8 cellular contexts compared by ENCODE assay signal in genomic region chr4:47490550-47490949, GRCh38. TPM values are rescaled to one million over a fixed set of nuclear protein-coding genes. Genes with fewer than 3 reads are reported as not detected.
A peak's percentile ranks its signal among the peaks of the same experiment; 100 is the strongest.
DNase-seq lines count a peak whose midpoint lies in the region; ATAC-seq and TF ChIP-seq lines count a peak whose summit lies in the region.

No MANE protein-coding gene starts in this region.

- H3K27me3 Mint-ChIP-seq in natural killer cell (ENCODE audit: low read depth in 2 of 2): no peaks in the 10 kb centered on the region

- no peak overlapping the region for H3K4me3 ChIP-seq in AG09309 (ENCODE audit: control insufficient read depth, low read depth, low read length)
- no peak overlapping the region for H3K4me3 ChIP-seq in choroid plexus epithelial cell (ENCODE audit: low read depth, low read length)

- DNase-seq in AG09309 (ENCODE audit: low read depth): no peak
- peak; percentile 11 for DNase-seq in NCI-H446 treated with DMSO at 0.1 percent for 48 hours (lab: John Stamatoyannopoulos, UW)
- peak; percentile 62 for DNase-seq in choroid plexus epithelial cell (ENCODE audit: low read depth)
- no peak for DNase-seq in natural killer cell
- DNase-seq in glomerular visceral epithelial cell (ENCODE audit: extremely low spot score): no peak
- DNase-seq in midbrain (lab: John Stamatoyannopoulos, UW): no peak

- no peaks in the 10 kb centered on the region for H3K36me3 Mint-ChIP-seq in natural killer cell

- peaks cover 29 to 37% of the 10 kb centered on the region in 2 donors for H3K4me1 Mint-ChIP-seq in natural killer cell

- H3K9me3 Mint-ChIP-seq in natural killer cell: no peaks in the 10 kb centered on the region

- TF ChIP-seq CTCF in AG09309 (IDR thresholded peaks at IDR 0.05; ENCODE audit: control insufficient read depth, insufficient read depth, low read depth, low read length, missing control alignments): peak; percentile 34
- peak; percentile 61 for TF ChIP-seq CTCF in choroid plexus epithelial cell (conservative IDR thresholded peaks at IDR 0.05; ENCODE audit: low read depth, low read length)
- TF ChIP-seq CTCF in natural killer cell (IDR thresholded peaks at IDR 0.05): peak; percentile 59

- ATAC-seq in GM18505 (IDR thresholded peaks at IDR 0.05; ENCODE audit: unreplicated experiment) (peak; percentile 72), HG02798 (IDR thresholded peaks at IDR 0.05; ENCODE audit: poor library complexity, unreplicated experiment) (peak; percentile 83), natural killer cell (peak; percentile 76 to 89 (median 88))

- TF ChIP-seq POLR2A in GM18505 (IDR thresholded peaks at IDR 0.05; ENCODE audit: borderline replicate concordance, extremely low read depth, insufficient read depth, insufficient read length): no peak

- no peak overlapping the region for H3K27ac Mint-ChIP-seq in natural killer cell

- intact Hi-C loops in natural killer cell (cut with micrococcal nuclease): loop anchor here (5.0 kb wide), 1 partner anchor 72 kb away; no protein-coding TSS in a partner anchor

- no peak overlapping the region for H3K4me3 Mint-ChIP-seq in natural killer cell

RNA-seq across cellular contexts. Expression of gene ATP10D, which starts 5.5 kb away (rescaled TPM):
- 10 to 100 TPM; 19.8 to 79.3 (median 28.0) TPM for total RNA-seq in natural killer cell

RNA-seq across cellular contexts. Expression of gene COMMD8, which starts 27.0 kb away (rescaled TPM):
- total RNA-seq in natural killer cell: 10 to 100 TPM; 12.3 to 19.6 (median 13.1) TPM

Comparison
In these comparisons a context has a peak if more than half of its experiments do, and no peak if none do; other contexts are left out.
1. DNase-seq: peak in NCI-H446 treated with DMSO at 0.1 percent for 48 hours (single experiment) and choroid plexus epithelial cell (single experiment); none in AG09309 (single experiment), natural killer cell (single experiment), glomerular visceral epithelial cell (single experiment) and midbrain (single experiment).
2. Peak in every context shown above with its lines, with median percentiles within 50 percentile points of each other: CTCF ChIP-seq and ATAC-seq.